Comparison of ENCODE assay signal across 9 cellular contexts in genomic region chr7:47405921-47406765, GRCh38.
DNase-seq lines count a peak whose midpoint lies in the region; ATAC-seq lines count a peak whose summit lies in the region.
"Had no signal": no experiment of that assay in that cellular context is flagged by ENCODE, and none has a peak within 500 bp of the region (broad histone marks: within the 10 kb centered on the region; RNA-seq: fewer than 3 reads in every experiment).

No MANE protein-coding gene starts in this region.

- POLR2A ChIA-PET in activated CD4-positive, alpha-beta memory T cell treated with anti-CD3 and anti-CD28 coated beads, Interleukin-2, amount 10 ng/mL, durations not matched to agents 7 days and 5 days (lab: Charles Lee): no interaction called here

- no peaks in the 10 kb centered on the region for H3K4me1 Mint-ChIP-seq in stimulated activated effector memory CD8-positive, alpha-beta T cell treated with anti-CD3 and anti-CD28 coated beads, Interleukin-12 subunit alpha, Interleukin-12 subunit beta, amount 100 ng/mL, for 72 hours
- H3K4me1 Mint-ChIP-seq in activated CD4-positive, alpha-beta memory T cell treated with anti-CD3 and anti-CD28 coated beads, Interleukin-2, amount 10 ng/mL, durations not matched to agents 7 days and 5 days: no peaks in the 10 kb centered on the region

- ATAC-seq in stimulated activated effector memory CD8-positive, alpha-beta T cell treated with anti-CD3 and anti-CD28 coated beads, Interleukin-12 subunit alpha, Interleukin-12 subunit beta, amount 100 ng/mL, for 72 hours: no peak
- ATAC-seq in HG03521 (IDR thresholded peaks at IDR 0.05; ENCODE audit: unreplicated experiment): no peak

- CTCF ChIA-PET in activated CD4-positive, alpha-beta memory T cell treated with anti-CD3 and anti-CD28 coated beads, Interleukin-2, amount 10 ng/mL, durations not matched to agents 7 days and 5 days (lab: Charles Lee): no interaction called here

- DNase-seq in HT-29 (ENCODE audit: low spot score): peak; percentile 93
- peak in 20 of 61 donors; percentile 6 to 83 (median 20) for DNase-seq in caudate nucleus (lab: John Stamatoyannopoulos, UW)
- DNase-seq in stimulated activated effector memory CD8-positive, alpha-beta T cell treated with anti-CD3 and anti-CD28 coated beads, Interleukin-12 subunit alpha, Interleukin-12 subunit beta, amount 100 ng/mL, for 72 hours (ENCODE audit: low spot score in 2 of 2): no peak
- no peak for DNase-seq in NCI-H526 (lab: John Stamatoyannopoulos, UW)
- DNase-seq in COR-L47 (lab: John Stamatoyannopoulos, UW): no peak
- DNase-seq in activated CD4-positive, alpha-beta memory T cell treated with anti-CD3 and anti-CD28 coated beads, Interleukin-2, amount 10 ng/mL, durations not matched to agents 7 days and 5 days: no peak
- DNase-seq: NCI-H446 had no signal

- no peaks in the 10 kb centered on the region for H3K9me3 Mint-ChIP-seq in stimulated activated effector memory CD8-positive, alpha-beta T cell treated with anti-CD3 and anti-CD28 coated beads, Interleukin-12 subunit alpha, Interleukin-12 subunit beta, amount 100 ng/mL, for 72 hours
- H3K9me3 Mint-ChIP-seq in activated CD4-positive, alpha-beta memory T cell treated with anti-CD3 and anti-CD28 coated beads, Interleukin-2, amount 10 ng/mL, durations not matched to agents 7 days and 5 days: no peaks in the 10 kb centered on the region

- no peaks in the 10 kb centered on the region for H3K36me3 Mint-ChIP-seq in stimulated activated effector memory CD8-positive, alpha-beta T cell treated with anti-CD3 and anti-CD28 coated beads, Interleukin-12 subunit alpha, Interleukin-12 subunit beta, amount 100 ng/mL, for 72 hours
- no peaks in the 10 kb centered on the region for H3K36me3 Mint-ChIP-seq in activated CD4-positive, alpha-beta memory T cell treated with anti-CD3 and anti-CD28 coated beads, Interleukin-2, amount 10 ng/mL, durations not matched to agents 7 days and 5 days (ENCODE audit: low read depth)

- H3K27me3 ChIP-seq in layer of hippocampus (ENCODE audit: control insufficient read depth, insufficient read depth, low read length): no peaks in the 10 kb centered on the region

- peak overlapping the region; percentile 38 for H3K27ac Mint-ChIP-seq in stimulated activated effector memory CD8-positive, alpha-beta T cell treated with anti-CD3 and anti-CD28 coated beads, Interleukin-12 subunit alpha, Interleukin-12 subunit beta, amount 100 ng/mL, for 72 hours
- H3K27ac Mint-ChIP-seq in activated CD4-positive, alpha-beta memory T cell treated with anti-CD3 and anti-CD28 coated beads, Interleukin-2, amount 10 ng/mL, durations not matched to agents 7 days and 5 days: no peak overlapping the region

- no peaks in the 10 kb centered on the region for H3K27me3 Mint-ChIP-seq in activated CD4-positive, alpha-beta memory T cell treated with anti-CD3 and anti-CD28 coated beads, Interleukin-2, amount 10 ng/mL, durations not matched to agents 7 days and 5 days

- H3K27ac ChIP-seq in caudate nucleus (ENCODE audit: low read depth, low read length): peak overlapping the region; percentile 78
- peak overlapping the region; percentile 81 for H3K27ac ChIP-seq in layer of hippocampus (ENCODE audit: low read depth, low read length)

- H3K4me3 Mint-ChIP-seq in stimulated activated effector memory CD8-positive, alpha-beta T cell treated with anti-CD3 and anti-CD28 coated beads, Interleukin-12 subunit alpha, Interleukin-12 subunit beta, amount 100 ng/mL, for 72 hours: no peak overlapping the region
- H3K4me3 Mint-ChIP-seq in activated CD4-positive, alpha-beta memory T cell treated with anti-CD3 and anti-CD28 coated beads, Interleukin-2, amount 10 ng/mL, durations not matched to agents 7 days and 5 days: no peak overlapping the region
